ENCODE assay signal across 8 cellular contexts in genomic region chr21:29299046-29299905, GRCh38. TPM values are rescaled to one million over a fixed set of nuclear protein-coding genes. Genes with fewer than 3 reads are reported as not detected.
A peak's percentile ranks its signal among the peaks of the same experiment; 100 is the strongest.
DNase-seq lines count a peak whose midpoint lies in the region; ATAC-seq and TF ChIP-seq lines count a peak whose summit lies in the region.

No MANE protein-coding gene starts in this region.

- H3K36me3 Mint-ChIP-seq in activated T-helper 2 cell treated with anti-CD3 and anti-CD28 coated beads, Interferon-gamma antibody, Interleukin-2, Interleukin-4, amounts not matched to agents 10 μg/mL and 5 μg/mL and 100 μg/mL, durations not matched to agents 14 hours and 24 hours and 36 hours (ENCODE audit: low read depth) = peaks cover 4% of the 10 kb centered on the region
- peaks cover 5% of the 10 kb centered on the region for H3K36me3 Mint-ChIP-seq in stimulated activated naive CD8-positive, alpha-beta T cell treated with anti-CD3 and anti-CD28 coated beads, Interleukin-15, Interleukin-2, amounts not matched to agents 100 ng/mL and 50 ng/mL, for 24 hours (ENCODE audit: low read depth)

- peak overlapping the region; percentile 81 for H3K4me2 ChIP-seq in neural cell (ENCODE audit: low read length)

- ATAC-seq in HG03196 (IDR thresholded peaks at IDR 0.05; ENCODE audit: unreplicated experiment) = peak; percentile 9
- ATAC-seq in Panc1 = peak; percentile 70

- H3K4me3 ChIP-seq in Panc1 (ENCODE audit: low read depth in 2 of 2, low read length in 2 of 2) = peak overlapping the region; percentile 80 to 93
- peak overlapping the region; percentile 91 for H3K4me3 ChIP-seq in fibroblast of the aortic adventitia (ENCODE audit: low read depth, low read length)
- peak overlapping the region; percentile 75 for H3K4me3 ChIP-seq in neural cell (ENCODE audit: low read length)

- BruUV-seq in Panc1 (replicated peaks; lab: Mats Ljungman, UMichigan) = no TSS peak

- no peak for TF ChIP-seq CTCF in Panc1 (IDR thresholded peaks at IDR 0.05)
- no peak for TF ChIP-seq CTCF in fibroblast of the aortic adventitia (IDR thresholded peaks at IDR 0.05; ENCODE audit: insufficient read depth, low read length)
- no peak for TF ChIP-seq CTCF in neural cell (IDR thresholded peaks at IDR 0.05; ENCODE audit: poor library complexity, severe bottlenecking)

- H3F3A ChIP-seq in neural cell (ENCODE audit: insufficient read depth, low read length, poor library complexity, severe bottlenecking) = no peaks in the 10 kb centered on the region

- peaks cover 10% of the 10 kb centered on the region for H3K27me3 Mint-ChIP-seq in activated T-helper 2 cell treated with anti-CD3 and anti-CD28 coated beads, Interferon-gamma antibody, Interleukin-2, Interleukin-4, amounts not matched to agents 10 μg/mL and 5 μg/mL and 100 μg/mL, durations not matched to agents 14 hours and 24 hours and 36 hours (ENCODE audit: low read depth)
- H3K27me3 Mint-ChIP-seq in stimulated activated naive CD8-positive, alpha-beta T cell treated with anti-CD3 and anti-CD28 coated beads, Interleukin-15, Interleukin-2, amounts not matched to agents 100 ng/mL and 50 ng/mL, for 24 hours = no peaks in the 10 kb centered on the region

- peak overlapping the region; percentile 80 for H2AFZ ChIP-seq in neural cell (ENCODE audit: low read depth, low read length)

- H3K36me3 ChIP-seq in Panc1 (ENCODE audit: control insufficient read depth, insufficient read depth, low read length) = no peaks in the 10 kb centered on the region
- H3K36me3 ChIP-seq in neural cell (ENCODE audit: insufficient read depth, low read length) = no peaks in the 10 kb centered on the region

- no peaks in the 10 kb centered on the region for H4K20me1 ChIP-seq in neural cell (ENCODE audit: insufficient read depth)

- H3K9me3 ChIP-seq in Panc1 (ENCODE audit: control insufficient read depth, insufficient read depth, low read depth, low read length) = no peaks in the 10 kb centered on the region
- no peaks in the 10 kb centered on the region for H3K9me3 ChIP-seq in neural cell (ENCODE audit: low read length)

- peaks cover 44% of the 10 kb centered on the region for H3K79me2 ChIP-seq in neural cell (replicated peaks; ENCODE audit: insufficient read depth, low read length)

- TF ChIP-seq EP300 in neural cell (conservative IDR thresholded peaks at IDR 0.05; ENCODE audit: poor library complexity, severe bottlenecking) = no peak

- H3K4me3 Mint-ChIP-seq in activated T-helper 2 cell treated with anti-CD3 and anti-CD28 coated beads, Interferon-gamma antibody, Interleukin-2, Interleukin-4, amounts not matched to agents 10 μg/mL and 5 μg/mL and 100 μg/mL, durations not matched to agents 14 hours and 24 hours and 36 hours (ENCODE audit: low read depth) = peak overlapping the region; percentile 93
- H3K4me3 Mint-ChIP-seq in stimulated activated naive CD8-positive, alpha-beta T cell treated with anti-CD3 and anti-CD28 coated beads, Interleukin-15, Interleukin-2, amounts not matched to agents 100 ng/mL and 50 ng/mL, for 24 hours = peak overlapping the region; percentile 89

- no peaks in the 10 kb centered on the region for H3K9me2 ChIP-seq in neural cell (ENCODE audit: insufficient read depth, low read length)

- intact Hi-C loops in Panc1 (cut with micrococcal nuclease; ENCODE audit: unreplicated experiment) = no loop called here
- intact Hi-C loops in activated T-helper 2 cell treated with anti-CD3 and anti-CD28 coated beads, Interferon-gamma antibody, Interleukin-2, Interleukin-4, amounts not matched to agents 10 μg/mL and 5 μg/mL and 100 μg/mL, durations not matched to agents 14 hours and 24 hours and 36 hours (cut with micrococcal nuclease) = loop anchor here (2.0 kb wide), 3 partner anchors 44 to 306 kb away; partner anchors contain the start of gene LTN1

- no peaks in the 10 kb centered on the region for H3K27me3 ChIP-seq in Panc1 (ENCODE audit: control insufficient read depth, insufficient read depth, low read length)
- no peaks in the 10 kb centered on the region for H3K27me3 ChIP-seq in neural cell (ENCODE audit: insufficient read depth, low read depth, low read length)

- H3K27ac ChIP-seq in Panc1 (ENCODE audit: low read length) = peak overlapping the region; percentile 78
- H3K27ac ChIP-seq in neural cell (ENCODE audit: low read length) = peak overlapping the region; percentile 84

- CTCF ChIA-PET in Panc1 (lab: Charles Lee) = no interaction called here

- POLR2A ChIA-PET in Panc1 (lab: Charles Lee) = interaction anchor here (0.6 to 0.7 kb wide), 2 partner anchors 124 to 561 kb away, joined by 7 to 9 read pairs; no protein-coding TSS in a partner anchor

- in situ Hi-C loops in Panc1 (cut with HindIII; ENCODE audit: low pct_unique_long_range_greater_than_20kb, low sequenced_read_pairs) = no loop called here

- TF ChIP-seq RAD21 in neural cell (conservative IDR thresholded peaks at IDR 0.05) = no peak

- H3K27ac Mint-ChIP-seq in activated T-helper 2 cell treated with anti-CD3 and anti-CD28 coated beads, Interferon-gamma antibody, Interleukin-2, Interleukin-4, amounts not matched to agents 10 μg/mL and 5 μg/mL and 100 μg/mL, durations not matched to agents 14 hours and 24 hours and 36 hours = peak overlapping the region; percentile 91
- peak overlapping the region; percentile 92 for H3K27ac Mint-ChIP-seq in stimulated activated naive CD8-positive, alpha-beta T cell treated with anti-CD3 and anti-CD28 coated beads, Interleukin-15, Interleukin-2, amounts not matched to agents 100 ng/mL and 50 ng/mL, for 24 hours

- no peaks in the 10 kb centered on the region for H3K9me3 Mint-ChIP-seq in activated T-helper 2 cell treated with anti-CD3 and anti-CD28 coated beads, Interferon-gamma antibody, Interleukin-2, Interleukin-4, amounts not matched to agents 10 μg/mL and 5 μg/mL and 100 μg/mL, durations not matched to agents 14 hours and 24 hours and 36 hours
- H3K9me3 Mint-ChIP-seq in stimulated activated naive CD8-positive, alpha-beta T cell treated with anti-CD3 and anti-CD28 coated beads, Interleukin-15, Interleukin-2, amounts not matched to agents 100 ng/mL and 50 ng/mL, for 24 hours = peaks cover 7% of the 10 kb centered on the region

- H3K4me1 Mint-ChIP-seq in activated T-helper 2 cell treated with anti-CD3 and anti-CD28 coated beads, Interferon-gamma antibody, Interleukin-2, Interleukin-4, amounts not matched to agents 10 μg/mL and 5 μg/mL and 100 μg/mL, durations not matched to agents 14 hours and 24 hours and 36 hours (ENCODE audit: low read depth) = peaks cover 44% of the 10 kb centered on the region
- peaks cover 80% of the 10 kb centered on the region for H3K4me1 Mint-ChIP-seq in stimulated activated naive CD8-positive, alpha-beta T cell treated with anti-CD3 and anti-CD28 coated beads, Interleukin-15, Interleukin-2, amounts not matched to agents 100 ng/mL and 50 ng/mL, for 24 hours (ENCODE audit: low read depth)

- H3K9ac ChIP-seq in neural cell (ENCODE audit: low read length) = peak overlapping the region; percentile 76

- DNase-seq in SKM-1 treated with dmso at 0.1 percent for 144 hours (lab: John Stamatoyannopoulos, UW; ENCODE audit: unreplicated experiment) (peak; percentile 26), SKM-1 (lab: John Stamatoyannopoulos, UW; ENCODE audit: unreplicated experiment) (no peak), Panc1 (ENCODE audit: low read depth, low spot score) (no peak), fibroblast of the aortic adventitia (ENCODE audit: low read depth) (peak; percentile 69)
- DNase-seq in activated T-helper 2 cell treated with anti-CD3 and anti-CD28 coated beads, Interferon-gamma antibody, Interleukin-2, Interleukin-4, amounts not matched to agents 10 μg/mL and 5 μg/mL and 100 μg/mL, durations not matched to agents 14 hours and 24 hours and 36 hours (ENCODE audit: low spot score) = peak; percentile 54

- peaks cover 19% of the 10 kb centered on the region for H3K4me1 ChIP-seq in Panc1 (ENCODE audit: control insufficient read depth, insufficient read depth, low read length)

TF ChIP-seq in neural cell, 6 proteins besides CTCF, POLR2A, EP300 and RAD21:
- TF ChIP-seq MXI1 (conservative IDR thresholded peaks at IDR 0.05; ENCODE audit: poor library complexity, severe bottlenecking) (peak; percentile 78), EZH2 (IDR thresholded peaks at IDR 0.05; ENCODE audit: borderline replicate concordance, insufficient read depth, low read length, poor library complexity, severe bottlenecking) (no peak), POLR2AphosphoS5 (IDR thresholded peaks at IDR 0.05) (no peak), REST (IDR thresholded peaks at IDR 0.05; ENCODE audit: borderline replicate concordance) (peak; percentile 31)

RNA-seq across cellular contexts. Expression of gene BACH1, which starts 0.6 kb away (rescaled TPM):
- total RNA-seq in Panc1 (2021; ENCODE audit: unreplicated experiment) (20.0 TPM), fibroblast of the aortic adventitia (ENCODE audit: low replicate concordance) (81.3 and 86.9 TPM in 2 replicates)
- polyA plus RNA-seq in Panc1 (2012; ENCODE audit: insufficient read length) = 5.4 TPM
- total RNA-seq in activated T-helper 2 cell treated with anti-CD3 and anti-CD28 coated beads, Interferon-gamma antibody, Interleukin-2, Interleukin-4, amounts not matched to agents 10 μg/mL and 5 μg/mL and 100 μg/mL, durations not matched to agents 14 hours and 24 hours and 36 hours = 35.2 and 37.9 TPM in 2 replicates
- polyA plus RNA-seq in neural cell = 29.7 and 32.6 TPM in 2 replicates
- polyA minus RNA-seq in neural cell = 184 and 219 TPM in 2 replicates

Comparison
In these comparisons a context has a peak if more than half of its experiments do, and no peak if none do; other contexts are left out.
1. DNase-seq: peak in SKM-1 treated with dmso at 0.1 percent for 144 hours (single experiment), activated T-helper 2 cell treated with anti-CD3 and anti-CD28 coated beads, Interferon-gamma antibody, Interleukin-2, Interleukin-4, amounts not matched to agents 10 μg/mL and 5 μg/mL and 100 μg/mL, durations not matched to agents 14 hours and 24 hours and 36 hours (single experiment) and fibroblast of the aortic adventitia (single experiment); none in SKM-1 (single experiment) and Panc1 (single experiment).
2. Peak in every context shown above with its lines, with median percentiles within 50 percentile points of each other: H3K4me3 ChIP-seq.